Comparison of ENCODE assay signal across 16 cellular contexts in the genomic region with DNA sequence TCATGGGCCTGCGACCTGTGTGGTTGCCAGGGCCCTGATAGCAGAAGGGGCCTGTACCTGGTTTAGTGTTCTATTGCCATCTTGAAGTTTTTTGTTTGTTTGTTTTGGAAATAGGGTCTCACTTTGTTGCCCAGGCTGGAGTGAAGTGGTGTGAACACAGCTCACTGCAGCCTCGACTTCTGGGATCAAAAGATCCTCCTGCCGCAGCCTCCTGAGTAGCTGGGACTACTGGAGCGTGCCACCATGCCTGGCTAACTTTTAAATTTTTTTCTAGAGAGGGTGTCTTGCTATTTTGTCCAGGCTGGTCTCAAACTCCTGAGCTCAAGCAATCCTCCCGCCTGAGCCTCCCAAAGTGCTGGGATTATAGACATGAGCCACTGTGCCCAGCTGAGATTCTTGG.
DNase-seq lines count a peak whose midpoint lies in the region; ATAC-seq and TF ChIP-seq lines count a peak whose summit lies in the region.
"Had no signal": no experiment of that assay in that cellular context is flagged by ENCODE, and none has a peak within 500 bp of the region (broad histone marks: within the 10 kb centered on the region; RNA-seq: fewer than 3 reads in every experiment).

No MANE protein-coding gene starts in this region.

- H3K27ac Mint-ChIP-seq in effector memory CD8-positive, alpha-beta T cell = peak overlapping the region; percentile 6 to 57
- H3K27ac Mint-ChIP-seq in neural progenitor cell = no peak overlapping the region
- no peak overlapping the region for H3K27ac Mint-ChIP-seq in natural killer cell
- H3K27ac Mint-ChIP-seq: CD14-positive monocyte; CD8-positive, alpha-beta T cell; GM23338 had no signal

- no peak overlapping the region for H3K27ac ChIP-seq in RWPE2 (ENCODE audit: poor library complexity, severe bottlenecking)
- H3K27ac ChIP-seq in neural progenitor cell = no peak overlapping the region
- no peak overlapping the region for H3K27ac ChIP-seq in vagina
- H3K27ac ChIP-seq: A549 had no signal

- DNase-seq in RWPE2 (ENCODE audit: low spot score) (peak; percentile 3), neural progenitor cell (ENCODE audit: low spot score) (no peak), natural killer cell (no peak), vagina (ENCODE audit: extremely low spot score in 2 of 2) (no peak)
- no peak for DNase-seq in effector memory CD8-positive, alpha-beta T cell
- DNase-seq in activated CD4-positive, alpha-beta T cell treated with anti-CD3 and anti-CD28 coated beads, Interleukin-2, amount 50 U/mL, for 1 hour = no peak
- DNase-seq: CD8-positive, alpha-beta T cell; COR-L47; DMS153; DMS79 treated with DMSO at 0.1 percent for 48 hours; EL; H7 had no signal

- H3K36me3 Mint-ChIP-seq in effector memory CD8-positive, alpha-beta T cell (ENCODE audit: insufficient read depth) = peaks cover 8% of the 10 kb centered on the region
- no peaks in the 10 kb centered on the region for H3K36me3 Mint-ChIP-seq in neural progenitor cell
- H3K36me3 Mint-ChIP-seq in natural killer cell = no peaks in the 10 kb centered on the region
- H3K36me3 Mint-ChIP-seq: CD14-positive monocyte; CD8-positive, alpha-beta T cell had no signal

- no peak overlapping the region for H3K4me2 ChIP-seq in neural progenitor cell
- H3K4me2 ChIP-seq: A549, GM23338 had no signal

- peaks cover 0 to 42% of the 10 kb centered on the region in 2 donors for H3K27me3 Mint-ChIP-seq in effector memory CD8-positive, alpha-beta T cell
- H3K27me3 Mint-ChIP-seq in neural progenitor cell (ENCODE audit: insufficient read depth, low read depth) (peaks cover 4% of the 10 kb centered on the region), natural killer cell (ENCODE audit: low read depth in 2 of 2) (peaks cover 0 to 3% of the 10 kb centered on the region in 2 donors)

- no peak for TF ChIP-seq POLR2A in vagina (IDR thresholded peaks at IDR 0.05)

- peak overlapping the region; percentile 57 for H2AFZ ChIP-seq in neural progenitor cell (replicated peaks)
- H2AFZ ChIP-seq: GM23338 had no signal

- no peaks in the 10 kb centered on the region for H3K79me2 ChIP-seq in neural progenitor cell (ENCODE audit: low read depth)

- no peaks in the 10 kb centered on the region for H3K27me3 ChIP-seq in RWPE2 (ENCODE audit: insufficient read depth, poor library complexity, severe bottlenecking)
- H3K27me3 ChIP-seq in neural progenitor cell = no peaks in the 10 kb centered on the region
- peaks cover 3% of the 10 kb centered on the region for H3K27me3 ChIP-seq in vagina

- no peaks in the 10 kb centered on the region for H3K9me3 Mint-ChIP-seq in effector memory CD8-positive, alpha-beta T cell
- H3K9me3 Mint-ChIP-seq in neural progenitor cell (no peaks in the 10 kb centered on the region), natural killer cell (no peaks in the 10 kb centered on the region)
- H3K9me3 Mint-ChIP-seq: CD14-positive monocyte; CD8-positive, alpha-beta T cell; GM23338 had no signal

- TF ChIP-seq CTCF in RWPE2 (IDR thresholded peaks at IDR 0.05; ENCODE audit: poor library complexity, severe bottlenecking) (no peak), neural progenitor cell (IDR thresholded peaks at IDR 0.05) (no peak), natural killer cell (IDR thresholded peaks at IDR 0.05) (no peak), vagina (IDR thresholded peaks at IDR 0.05) (no peak)

- H3K4me3 Mint-ChIP-seq in effector memory CD8-positive, alpha-beta T cell = no peak overlapping the region
- H3K4me3 Mint-ChIP-seq in neural progenitor cell (no peak overlapping the region), natural killer cell (no peak overlapping the region)
- H3K4me3 Mint-ChIP-seq: CD8-positive, alpha-beta T cell; GM23338 had no signal

- H3K36me3 ChIP-seq in RWPE2 (ENCODE audit: low read depth) = no peaks in the 10 kb centered on the region
- no peaks in the 10 kb centered on the region for H3K36me3 ChIP-seq in neural progenitor cell
- H3K36me3 ChIP-seq in vagina = no peaks in the 10 kb centered on the region

- H3K9me3 ChIP-seq in RWPE2 (ENCODE audit: severe bottlenecking) = no peaks in the 10 kb centered on the region
- no peaks in the 10 kb centered on the region for H3K9me3 ChIP-seq in neural progenitor cell (ENCODE audit: low read depth)
- H3K9me3 ChIP-seq in vagina = no peaks in the 10 kb centered on the region
- H3K9me3 ChIP-seq: A549 had no signal

- H3K4me3 ChIP-seq in RWPE2 (ENCODE audit: severe bottlenecking) = no peak overlapping the region
- no peak overlapping the region for H3K4me3 ChIP-seq in neural progenitor cell
- no peak overlapping the region for H3K4me3 ChIP-seq in vagina
- H3K4me3 ChIP-seq: A549, GM23338 had no signal

- H3K4me1 ChIP-seq in RWPE2 (ENCODE audit: insufficient read depth, poor library complexity, severe bottlenecking) (no peaks in the 10 kb centered on the region), neural progenitor cell (peaks cover 17% of the 10 kb centered on the region), vagina (no peaks in the 10 kb centered on the region)
- H3K4me1 ChIP-seq: A549 had no signal

- H3K4me1 Mint-ChIP-seq in effector memory CD8-positive, alpha-beta T cell (ENCODE audit: low read depth in 2 of 2) = peaks cover 2 to 22% of the 10 kb centered on the region in 2 donors
- H3K4me1 Mint-ChIP-seq in neural progenitor cell (no peaks in the 10 kb centered on the region), natural killer cell (peaks cover 3 to 9% of the 10 kb centered on the region in 2 donors)
- H3K4me1 Mint-ChIP-seq: CD14-positive monocyte had no signal

- H3F3A ChIP-seq in neural progenitor cell (ENCODE audit: low read depth) = no peaks in the 10 kb centered on the region

- no peaks in the 10 kb centered on the region for H4K20me1 ChIP-seq in neural progenitor cell (ENCODE audit: low read depth)

- intact Hi-C loops in natural killer cell (cut with micrococcal nuclease) = no loop called here
- intact Hi-C loops in vagina (cut with DNase I) = no loop called here

- no peak overlapping the region for H3K9ac ChIP-seq in neural progenitor cell

- ATAC-seq in RWPE2 (ENCODE audit: low read depth) = no peak
- ATAC-seq in effector memory CD8-positive, alpha-beta T cell (replicated peaks) = no peak
- no peak for ATAC-seq in natural killer cell
- ATAC-seq: A549; CD8-positive, alpha-beta T cell; GM23338; HepG2 had no signal

Comparison
In these comparisons a context has a peak if more than half of its experiments do, and no peak if none do; other contexts are left out.
1. H3K27ac Mint-ChIP-seq: peak in effector memory CD8-positive, alpha-beta T cell (2 of 2); none in neural progenitor cell (single experiment) and natural killer cell (0 of 2).